In genomic region chr5:150578781-150579461, GRCh38 we compare ENCODE assay signal across 17 cellular contexts.
"Had no signal": no experiment of that assay in that cellular context is flagged by ENCODE, and none has a peak within 500 bp of the region (broad histone marks: within the 10 kb centered on the region; RNA-seq: fewer than 3 reads in every experiment).

No MANE protein-coding gene starts in this region.

- H3K4me3 ChIP-seq: mucosa of descending colon, prostate gland, testis had no signal

- H3K27ac Mint-ChIP-seq: activated CD8-positive, alpha-beta T cell treated with anti-CD3 and anti-CD28 coated beads for 36 hours; activated naive CD8-positive, alpha-beta T cell; dendritic cell treated with granulocyte-macrophage colony-stimulating factor and Interleukin-4, amounts not matched to agents 40 ng/mL and 50 ng/mL, for 4 days; effector memory CD8-positive, alpha-beta T cell; memory B cell; naive thymus-derived CD8-positive, alpha-beta T cell; stimulated activated naive CD8-positive, alpha-beta T cell treated with anti-CD3 and anti-CD28 coated beads, Interleukin-15, amount 100 ng/mL, for 72 hours; WTC11 had no signal

- DNase-seq: activated CD4-positive, alpha-beta T cell treated with anti-CD3 and anti-CD28 coated beads for 48 hours; activated CD8-positive, alpha-beta T cell treated with anti-CD3 and anti-CD28 coated beads for 36 hours; activated gamma-delta T cell treated with Interleukin-2 at 50 U/mL for 16 hours; activated T-cell treated with anti-CD3 and anti-CD28 coated beads, Interleukin-2, amount 50 U/mL, for 4 hours; brain microvascular endothelial cell; effector memory CD8-positive, alpha-beta T cell; naive thymus-derived CD8-positive, alpha-beta T cell; stimulated activated CD4-positive, alpha-beta T cell treated with anti-CD3 and anti-CD28 coated beads, Interleukin-1b, Interleukin-23, amount 100 ng/mL, for 48 hours; stimulated activated naive CD8-positive, alpha-beta T cell treated with anti-CD3 and anti-CD28 coated beads, Interleukin-15, amount 100 ng/mL, for 72 hours; T-helper 2 cell; testis had no signal

- ATAC-seq: activated CD8-positive, alpha-beta T cell treated with anti-CD3 and anti-CD28 coated beads for 36 hours; activated T-cell treated with anti-CD3 and anti-CD28 coated beads, Interleukin-2, amount 50 U/mL, for 4 hours; effector memory CD8-positive, alpha-beta T cell; naive thymus-derived CD8-positive, alpha-beta T cell; stimulated activated naive CD8-positive, alpha-beta T cell treated with anti-CD3 and anti-CD28 coated beads, Interleukin-15, amount 100 ng/mL, for 72 hours; WTC11 had no signal

- H3K9me3 ChIP-seq: mucosa of descending colon, prostate gland, testis had no signal

- H3K27ac ChIP-seq: brain microvascular endothelial cell, prostate gland, testis had no signal

- H3K4me3 Mint-ChIP-seq: activated CD8-positive, alpha-beta T cell treated with anti-CD3 and anti-CD28 coated beads for 36 hours; activated naive CD8-positive, alpha-beta T cell; activated T-cell treated with anti-CD3 and anti-CD28 coated beads, Interleukin-2, amount 50 U/mL, for 4 hours; dendritic cell treated with granulocyte-macrophage colony-stimulating factor and Interleukin-4, amounts not matched to agents 40 ng/mL and 50 ng/mL, for 4 days; effector memory CD8-positive, alpha-beta T cell; memory B cell; naive thymus-derived CD8-positive, alpha-beta T cell; stimulated activated naive CD8-positive, alpha-beta T cell treated with anti-CD3 and anti-CD28 coated beads, Interleukin-15, amount 100 ng/mL, for 72 hours; WTC11 had no signal

- H3K4me1 ChIP-seq: prostate gland had no signal

- H3K36me3 Mint-ChIP-seq: activated naive CD8-positive, alpha-beta T cell; memory B cell; naive thymus-derived CD8-positive, alpha-beta T cell; WTC11 had no signal

- H3K9me3 Mint-ChIP-seq: activated CD8-positive, alpha-beta T cell treated with anti-CD3 and anti-CD28 coated beads for 36 hours; activated T-cell treated with anti-CD3 and anti-CD28 coated beads, Interleukin-2, amount 50 U/mL, for 4 hours; dendritic cell treated with granulocyte-macrophage colony-stimulating factor and Interleukin-4, amounts not matched to agents 40 ng/mL and 50 ng/mL, for 4 days; effector memory CD8-positive, alpha-beta T cell; memory B cell; naive thymus-derived CD8-positive, alpha-beta T cell; stimulated activated naive CD8-positive, alpha-beta T cell treated with anti-CD3 and anti-CD28 coated beads, Interleukin-15, amount 100 ng/mL, for 72 hours; WTC11 had no signal

- H3K36me3 ChIP-seq: brain microvascular endothelial cell, prostate gland had no signal

- H3K27me3 ChIP-seq: brain microvascular endothelial cell, testis had no signal

- H3K4me1 Mint-ChIP-seq: memory B cell; stimulated activated naive CD8-positive, alpha-beta T cell treated with anti-CD3 and anti-CD28 coated beads, Interleukin-15, amount 100 ng/mL, for 72 hours had no signal
